ENCODE assay signal across 8 cellular contexts in the genomic region with DNA sequence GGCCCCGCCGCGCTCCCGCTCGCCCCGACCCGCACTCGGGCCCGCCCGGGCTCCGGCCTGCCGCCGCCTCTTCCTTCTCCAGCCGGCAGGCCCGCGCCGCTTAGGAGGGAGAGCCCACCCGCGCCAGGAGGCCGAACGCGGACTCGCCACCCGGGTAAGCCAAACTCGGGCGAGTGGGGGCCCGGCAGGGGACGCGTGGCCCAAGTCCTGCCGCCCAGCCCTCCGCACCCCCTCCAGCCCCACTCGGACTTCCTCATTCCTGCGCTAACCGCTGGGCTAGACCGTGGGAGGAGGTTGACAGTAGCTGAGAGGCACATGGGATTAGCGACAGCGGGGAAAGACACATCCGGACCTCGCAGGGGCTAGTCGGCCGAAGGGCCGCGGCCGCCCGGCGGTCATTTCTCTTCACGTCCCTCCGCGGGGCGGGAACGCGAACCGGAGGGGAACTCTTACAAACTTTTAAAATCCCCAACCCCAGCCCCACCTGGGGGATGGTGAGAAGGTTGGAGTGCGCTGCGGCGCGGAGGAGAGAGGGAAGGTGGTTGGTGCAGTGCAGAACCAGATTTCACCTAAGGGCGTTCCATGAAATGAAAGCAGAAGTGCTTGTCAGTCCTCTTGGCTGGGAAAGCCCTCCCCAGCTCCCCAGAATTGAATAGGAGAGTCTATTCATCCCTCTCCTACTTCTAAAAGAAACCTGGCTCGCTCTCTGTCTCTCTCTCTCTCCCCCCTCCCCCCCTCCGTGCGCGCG. TPM values are rescaled to one million over a fixed set of nuclear protein-coding genes. Genes with fewer than 3 reads are reported as not detected.
DNase-seq lines count a peak whose midpoint lies in the region; ATAC-seq, FAIRE-seq and TF ChIP-seq lines count a peak whose summit lies in the region.

No MANE protein-coding gene starts in this region.

- peak overlapping the region; percentile 95 for H3K4me3 Mint-ChIP-seq in progenitor cell of endocrine pancreas (ENCODE audit: low read depth)

- TF ChIP-seq CTCF in LNCaP clone FGC (IDR thresholded peaks at IDR 0.05; ENCODE audit: control insufficient read depth, extremely low read depth, insufficient read depth) (no peak), adrenal gland (IDR thresholded peaks at IDR 0.05) (no peak), heart right ventricle (IDR thresholded peaks at IDR 0.05) (no peak), progenitor cell of endocrine pancreas (IDR thresholded peaks at IDR 0.05; ENCODE audit: unreplicated experiment) (no peak), vagina (IDR thresholded peaks at IDR 0.05) (no peak)

- 0 to 1% (median 0%) methylated on average over 12 to 62 of the region's 63 CpGs for WGBS in adrenal gland, 4 donors
- WGBS in heart right ventricle, 2 donors = 0 to 1% methylated on average over 34 to 61 of the region's 63 CpGs

- peak; percentile 60 for TF ChIP-seq POLR2A in H54 (IDR thresholded peaks at IDR 0.05; ENCODE audit: low read depth, low read length)
- peak in 1 of 2 donors; percentile 41 for TF ChIP-seq POLR2A in adrenal gland (IDR thresholded peaks at IDR 0.05)
- TF ChIP-seq POLR2A in vagina (IDR thresholded peaks at IDR 0.05) = no peak

- no peaks in the 10 kb centered on the region for H3K36me3 Mint-ChIP-seq in progenitor cell of endocrine pancreas (ENCODE audit: insufficient read depth)

- no peaks in the 10 kb centered on the region for H3K9me3 Mint-ChIP-seq in progenitor cell of endocrine pancreas (ENCODE audit: low read depth)

- H3K27me3 ChIP-seq in adrenal gland = no peaks in the 10 kb centered on the region
- H3K27me3 ChIP-seq in heart right ventricle = no peaks in the 10 kb centered on the region
- no peaks in the 10 kb centered on the region for H3K27me3 ChIP-seq in vagina

- FAIRE-seq in H54 (lab: Jason Lieb, UNC) = no peak

- H3K4me1 ChIP-seq in adrenal gland (replicated peaks in 1 of 2) (peaks cover 23 to 53% of the 10 kb centered on the region in 2 donors), heart right ventricle (peaks cover 5 to 54% (median 50%) of the 10 kb centered on the region in 9 donors), vagina (peaks cover 55% of the 10 kb centered on the region)

- peak overlapping the region; percentile 92 to 99 (median 97) for H3K27ac ChIP-seq in adrenal gland
- H3K27ac ChIP-seq in heart right ventricle = peak overlapping the region; percentile 93 to 100 (median 98)
- peak overlapping the region; percentile 99 for H3K27ac ChIP-seq in vagina

- H3K9me3 ChIP-seq in adrenal gland (replicated peaks in 1 of 3) (no peaks in the 10 kb centered on the region), heart right ventricle (no peaks in the 10 kb centered on the region), vagina (no peaks in the 10 kb centered on the region)

- peaks cover 21% of the 10 kb centered on the region for H3K4me1 Mint-ChIP-seq in progenitor cell of endocrine pancreas (ENCODE audit: low read depth)

- intact Hi-C loops in adrenal gland (cut with DNase I) (loop anchor here (10.0 kb wide), 2 partner anchors 93 to 113 kb away; no protein-coding TSS in a partner anchor), heart right ventricle (cut with DNase I) (loop anchor here in 9 of 10 donors (5.0 to 10.0 kb wide), 11 partner anchors 50 to 363 kb away; a partner anchor contains a TSS), vagina (cut with DNase I) (no loop called here)

- DNase-seq in GM04504 (ENCODE audit: low read depth) (peak; percentile 71), H54 (ENCODE audit: insufficient read length, low spot score) (peak; percentile 35), LNCaP clone FGC (ENCODE audit: low read depth) (no peak), SW 1271 (lab: John Stamatoyannopoulos, UW) (peak; percentile 15 to 54), adrenal gland (peak; percentile 70 to 86 (median 81)), heart right ventricle (peak; percentile 74 to 76), progenitor cell of endocrine pancreas (ENCODE audit: low spot score, unreplicated experiment) (peak; percentile 62), vagina (ENCODE audit: extremely low spot score in 2 of 2) (peak in 1 of 2 donors; percentile 92)

- H3K27ac Mint-ChIP-seq in progenitor cell of endocrine pancreas = peak overlapping the region; percentile 99

- peaks cover 8% of the 10 kb centered on the region for H3K27me3 Mint-ChIP-seq in progenitor cell of endocrine pancreas

- peak; percentile 74 to 89 (median 85) for ATAC-seq in heart right ventricle

- H3K36me3 ChIP-seq in adrenal gland (replicated peaks in 1 of 2) (no peaks in the 10 kb centered on the region), heart right ventricle (no peaks in the 10 kb centered on the region), vagina (no peaks in the 10 kb centered on the region)

- H3K4me3 ChIP-seq in LNCaP clone FGC (ENCODE audit: low read depth, low read length) (peak overlapping the region; percentile 74), adrenal gland (peak overlapping the region; percentile 68 to 95 (median 78)), heart right ventricle (peak overlapping the region; percentile 65 to 98 (median 89)), vagina (peak overlapping the region; percentile 93 to 95)

RNA-seq across cellular contexts. Expression of a gene that starts 0.7 kb away (rescaled TPM):
- total RNA-seq in adrenal gland = 10 to 100 TPM; 22.2 to 49.1 (median 36.2) TPM
- 10 to 100 TPM in 2 of 3 donors, 1 to 10 TPM in 1; 8.2 to 30.0 (median 10.3) TPM for polyA plus RNA-seq in adrenal gland
- 10 to 100 TPM; 17.0 to 30.3 (median 20.6) TPM for total RNA-seq in heart right ventricle
- 1 to 10 TPM; 4.5 to 7.9 TPM for polyA plus RNA-seq in heart right ventricle
- 25.1 and 27.6 TPM in 2 replicates for total RNA-seq in progenitor cell of endocrine pancreas
- 38.5 TPM for total RNA-seq in vagina
